In genomic region chr3:181723064-181723463, GRCh38 we compare ENCODE assay signal across 29 cellular contexts. TPM values are rescaled to one million over a fixed set of nuclear protein-coding genes. Genes with fewer than 3 reads are reported as not detected.
DNase-seq lines count a peak whose midpoint lies in the region; ATAC-seq and FAIRE-seq lines count a peak whose summit lies in the region.
"Had no signal": no experiment of that assay in that cellular context is flagged by ENCODE, and none has a peak within 500 bp of the region (broad histone marks: within the 10 kb centered on the region; RNA-seq: fewer than 3 reads in every experiment).

No MANE protein-coding gene starts in this region.

- peaks cover 10% of the 10 kb centered on the region for H3K9me3 Mint-ChIP-seq in T-helper 1 cell treated with Interleukin-12 subunit alpha and Interleukin-12 subunit beta and Interleukin-4 antibody, amounts not matched to agents 30 μg/mL and 1 μg/mL, for 36 hours
- H3K9me3 Mint-ChIP-seq in IgD-negative memory B cell, result peaks cover 6 to 16% (median 12%) of the 10 kb centered on the region in 3 donors
- peaks cover 2% of the 10 kb centered on the region for H3K9me3 Mint-ChIP-seq in stimulated activated memory B cell treated with anti-CD40 and anti-IgM and Interleukin-4, amounts not matched to agents 10 μg/mL and 1 μg/mL and 100 μg/mL, for 72 hours
- H3K9me3 Mint-ChIP-seq: mesothelial cell of epicardium had no signal

- peaks cover 98% of the 10 kb centered on the region for H3K27me3 Mint-ChIP-seq in T-helper 1 cell treated with Interleukin-12 subunit alpha and Interleukin-12 subunit beta and Interleukin-4 antibody, amounts not matched to agents 30 μg/mL and 1 μg/mL, for 36 hours (ENCODE audit: low read depth)
- H3K27me3 Mint-ChIP-seq in IgD-negative memory B cell, result peaks cover 87% of the 10 kb centered on the region
- H3K27me3 Mint-ChIP-seq in stimulated activated memory B cell treated with anti-CD40 and anti-IgM and Interleukin-4, amounts not matched to agents 10 μg/mL and 1 μg/mL and 100 μg/mL, for 72 hours, result peaks cover 97% of the 10 kb centered on the region

- no peak for FAIRE-seq in RCC 7860 (lab: Jason Lieb, UNC)
- FAIRE-seq: frontal cortex had no signal

- peaks cover 0 to 3% of the 10 kb centered on the region in 2 donors for H3K9me3 ChIP-seq in esophagus (ENCODE audit: control insufficient read depth in 2 of 2, insufficient read depth in 1 of 2, low read depth in 1 of 2, low read length in 1 of 2)
- H3K9me3 ChIP-seq: ovary, tibial artery had no signal

- no peak for ATAC-seq in stimulated activated memory B cell treated with anti-CD40 and anti-IgM and Interleukin-4, amounts not matched to agents 10 μg/mL and 1 μg/mL and 100 μg/mL, for 72 hours
- ATAC-seq: effector memory CD8-positive, alpha-beta T cell; left ventricle myocardium superior; naive thymus-derived CD4-positive, alpha-beta T cell; stimulated activated effector memory CD8-positive, alpha-beta T cell treated with anti-CD3 and anti-CD28 coated beads, Interleukin-12 subunit alpha, Interleukin-12 subunit beta, amount 100 ng/mL, for 72 hours had no signal

- H3K4me1 Mint-ChIP-seq in T-helper 1 cell treated with Interleukin-12 subunit alpha and Interleukin-12 subunit beta and Interleukin-4 antibody, amounts not matched to agents 30 μg/mL and 1 μg/mL, for 36 hours (ENCODE audit: low read depth), result peaks cover 5% of the 10 kb centered on the region
- peaks cover 8 to 12% (median 9%) of the 10 kb centered on the region in 3 donors for H3K4me1 Mint-ChIP-seq in IgD-negative memory B cell
- H3K4me1 Mint-ChIP-seq in stimulated activated memory B cell treated with anti-CD40 and anti-IgM and Interleukin-4, amounts not matched to agents 10 μg/mL and 1 μg/mL and 100 μg/mL, for 72 hours, result peaks cover 16% of the 10 kb centered on the region

- no peak for DNase-seq in T-helper 1 cell
- DNase-seq in HPDE6-E6E7 (ENCODE audit: extremely low spot score), result no peak
- no peak for DNase-seq in GF-D8 (lab: John Stamatoyannopoulos, UW)
- no peak for DNase-seq in RCC 7860 (ENCODE audit: low spot score)
- DNase-seq: CD4-positive, CD25-positive, alpha-beta regulatory T cell; effector memory CD8-positive, alpha-beta T cell; KBM-7; left ventricle myocardium superior; MM.1S; naive thymus-derived CD4-positive, alpha-beta T cell; NCI-H1417 treated with DMSO at 0.1 percent for 48 hours; NCI-H2107; NCI-H446; NCI-H82; ovary; tibial artery had no signal

- peaks cover 10% of the 10 kb centered on the region for H3K36me3 Mint-ChIP-seq in T-helper 1 cell treated with Interleukin-12 subunit alpha and Interleukin-12 subunit beta and Interleukin-4 antibody, amounts not matched to agents 30 μg/mL and 1 μg/mL, for 36 hours (ENCODE audit: low read depth)
- peaks cover 5% of the 10 kb centered on the region for H3K36me3 Mint-ChIP-seq in IgD-negative memory B cell
- H3K36me3 Mint-ChIP-seq in stimulated activated memory B cell treated with anti-CD40 and anti-IgM and Interleukin-4, amounts not matched to agents 10 μg/mL and 1 μg/mL and 100 μg/mL, for 72 hours, result no peaks in the 10 kb centered on the region
- H3K36me3 Mint-ChIP-seq: mesothelial cell of epicardium; stimulated activated effector memory CD8-positive, alpha-beta T cell treated with anti-CD3 and anti-CD28 coated beads, Interleukin-12 subunit alpha, Interleukin-12 subunit beta, amount 100 ng/mL, for 72 hours had no signal

- no peaks in the 10 kb centered on the region for H3K36me3 ChIP-seq in esophagus (ENCODE audit: control insufficient read depth in 2 of 2, insufficient read depth in 2 of 2, low read length in 1 of 2)
- H3K36me3 ChIP-seq: esophagus muscularis mucosa, ovary, tibial artery had no signal

- peaks cover 0 to 2% of the 10 kb centered on the region in 2 donors for H3K27me3 ChIP-seq in esophagus (ENCODE audit: control insufficient read depth in 1 of 2, insufficient read depth in 2 of 2, low read length in 2 of 2)

- H3K27ac ChIP-seq in esophagus (ENCODE audit: low read depth in 2 of 2, low read length in 1 of 2), result peak overlapping the region; percentile 22 to 74
- H3K27ac ChIP-seq: 22Rv1, esophagus muscularis mucosa, hepatocyte, ovary, SK-N-MC, tibial artery, VCaP had no signal

- peaks cover 2 to 5% of the 10 kb centered on the region in 2 donors for H3K4me1 ChIP-seq in esophagus (ENCODE audit: control insufficient read depth in 2 of 2, insufficient read depth in 2 of 2, low read length in 1 of 2)

- no peak overlapping the region for H3K4me3 Mint-ChIP-seq in T-helper 1 cell treated with Interleukin-12 subunit alpha and Interleukin-12 subunit beta and Interleukin-4 antibody, amounts not matched to agents 30 μg/mL and 1 μg/mL, for 36 hours
- peak overlapping the region in 3 of 4 donors; percentile 52 to 78 (median 73) for H3K4me3 Mint-ChIP-seq in IgD-negative memory B cell
- no peak overlapping the region for H3K4me3 Mint-ChIP-seq in stimulated activated memory B cell treated with anti-CD40 and anti-IgM and Interleukin-4, amounts not matched to agents 10 μg/mL and 1 μg/mL and 100 μg/mL, for 72 hours
- H3K4me3 Mint-ChIP-seq: activated naive CD4-positive, alpha-beta T cell treated with anti-CD3 and anti-CD28 coated beads, Interleukin-2, amount 50 U/mL, for 24 hours; effector memory CD8-positive, alpha-beta T cell; mesothelial cell of epicardium; stimulated activated effector memory CD8-positive, alpha-beta T cell treated with anti-CD3 and anti-CD28 coated beads, Interleukin-12 subunit alpha, Interleukin-12 subunit beta, amount 100 ng/mL, for 72 hours had no signal

- H3K27ac Mint-ChIP-seq in T-helper 1 cell treated with Interleukin-12 subunit alpha and Interleukin-12 subunit beta and Interleukin-4 antibody, amounts not matched to agents 30 μg/mL and 1 μg/mL, for 36 hours, result peak overlapping the region; percentile 78
- H3K27ac Mint-ChIP-seq in IgD-negative memory B cell, result peak overlapping the region; percentile 81 to 92 (median 83)
- H3K27ac Mint-ChIP-seq in stimulated activated memory B cell treated with anti-CD40 and anti-IgM and Interleukin-4, amounts not matched to agents 10 μg/mL and 1 μg/mL and 100 μg/mL, for 72 hours, result peak overlapping the region; percentile 13
- H3K27ac Mint-ChIP-seq: activated naive CD4-positive, alpha-beta T cell treated with anti-CD3 and anti-CD28 coated beads, Interleukin-2, amount 50 U/mL, for 24 hours; mesothelial cell of epicardium; stimulated activated effector memory CD8-positive, alpha-beta T cell treated with anti-CD3 and anti-CD28 coated beads, Interleukin-12 subunit alpha, Interleukin-12 subunit beta, amount 100 ng/mL, for 72 hours had no signal

- peak overlapping the region in 1 of 2 donors; percentile 58 for H3K4me3 ChIP-seq in esophagus (ENCODE audit: low read depth in 1 of 2, low read length in 2 of 2)
- H3K4me3 ChIP-seq: esophagus muscularis mucosa, hepatocyte, ovary, SK-N-MC, tibial artery had no signal

- WGBS in esophagus, 2 donors, result 8 to 13% methylated on average over 10 of the region's 10 CpGs

RNA-seq across cellular contexts. Expression of gene SOX2, which starts 11.3 kb away (rescaled TPM):
- polyA plus RNA-seq in IgD-negative memory B cell, result not detected
- 10 to 100 TPM; 23.6 to 31.6 TPM for polyA plus RNA-seq in esophagus
- polyA plus RNA-seq: CD4-positive, CD25-positive, alpha-beta regulatory T cell; naive thymus-derived CD4-positive, alpha-beta T cell had no signal

Comparison
In these comparisons a context has a peak if more than half of its experiments do, and no peak if none do; other contexts are left out.
1. H3K27ac Mint-ChIP-seq: peak in every context shown above with its lines; median percentile 83 in IgD-negative memory B cell; 78 in T-helper 1 cell treated with Interleukin-12 subunit alpha and Interleukin-12 subunit beta and Interleukin-4 antibody, amounts not matched to agents 30 μg/mL and 1 μg/mL, for 36 hours; 13 in stimulated activated memory B cell treated with anti-CD40 and anti-IgM and Interleukin-4, amounts not matched to agents 10 μg/mL and 1 μg/mL and 100 μg/mL, for 72 hours.
2. H3K4me3 Mint-ChIP-seq: peak in IgD-negative memory B cell (3 of 4); none in T-helper 1 cell treated with Interleukin-12 subunit alpha and Interleukin-12 subunit beta and Interleukin-4 antibody, amounts not matched to agents 30 μg/mL and 1 μg/mL, for 36 hours (single experiment) and stimulated activated memory B cell treated with anti-CD40 and anti-IgM and Interleukin-4, amounts not matched to agents 10 μg/mL and 1 μg/mL and 100 μg/mL, for 72 hours (single experiment).
3. RNA of gene SOX2, which starts 11.3 kb away (polyA plus RNA-seq): 23.6 to 31.6 TPM in esophagus; not detected in IgD-negative memory B cell (single experiment); every median in the first group is over 10 times any median in the second.